In the genomic region with DNA sequence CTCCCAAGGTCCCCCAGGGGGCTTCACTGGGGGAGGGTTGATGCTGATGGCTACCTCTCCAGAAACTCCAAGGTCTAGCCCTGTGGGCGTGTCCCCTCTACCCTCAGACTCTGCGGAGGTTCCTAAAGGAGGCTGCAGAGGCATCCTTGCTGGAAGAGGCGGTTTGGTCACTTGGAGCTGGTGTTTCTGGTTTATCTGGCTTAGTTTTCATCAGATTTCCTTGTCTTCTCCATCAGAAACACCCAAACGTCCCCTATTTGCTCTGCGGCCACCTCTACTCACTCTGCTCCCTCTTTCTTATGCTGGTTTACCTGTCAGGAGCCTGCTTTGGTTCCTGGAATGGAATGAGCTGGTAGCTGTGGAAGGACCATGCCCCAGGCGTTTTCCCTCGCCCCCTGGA, we compare ENCODE assay signal across 21 cellular contexts. TPM values are rescaled to one million over a fixed set of nuclear protein-coding genes. Genes with fewer than 3 reads are reported as not detected.
DNase-seq lines count a peak whose midpoint lies in the region; ATAC-seq and TF ChIP-seq lines count a peak whose summit lies in the region.
"Had no signal": no experiment of that assay in that cellular context is flagged by ENCODE, and none has a peak within 500 bp of the region (broad histone marks: within the 10 kb centered on the region; RNA-seq: fewer than 3 reads in every experiment).

No MANE protein-coding gene starts in this region.

- no peak for ATAC-seq in psoas muscle
- ATAC-seq: Right ventricle myocardium inferior had no signal

- peaks cover 28% of the 10 kb centered on the region for H3K4me1 Mint-ChIP-seq in MCF 10A (ENCODE audit: insufficient read depth, unreplicated experiment)
- H3K4me1 Mint-ChIP-seq in activated CD4-positive, alpha-beta T cell treated with anti-CD3 and anti-CD28 coated beads, Interleukin-2, amount 10 ng/mL, durations not matched to agents 7 days and 5 days: peaks cover 3% of the 10 kb centered on the region

- TF ChIP-seq POLR2A in breast epithelium (IDR thresholded peaks at IDR 0.05) (no peak), esophagus squamous epithelium (IDR thresholded peaks at IDR 0.05) (peak in 1 of 4 donors; percentile 33), vagina (IDR thresholded peaks at IDR 0.05) (no peak)

- POLR2A ChIA-PET in MCF 10A (lab: Yijun Ruan, JAX): interaction anchor here (0.7 to 46.7 kb wide), 4 partner anchors 5 to 67 kb away, joined by 3 to 3819 read pairs (median 1911); partner anchors contain the start of gene PKP1
- POLR2A ChIA-PET in activated CD4-positive, alpha-beta T cell treated with anti-CD3 and anti-CD28 coated beads, Interleukin-2, amount 10 ng/mL, durations not matched to agents 7 days and 5 days (lab: Charles Lee): no interaction called here

- CTCF ChIA-PET in MCF 10A (lab: Yijun Ruan, JAX): interaction anchor here (1.1 to 14.2 kb wide), 8 partner anchors 8 to 76 kb away, joined by 3 to 415 read pairs (median 51); no protein-coding TSS in a partner anchor
- CTCF ChIA-PET in activated CD4-positive, alpha-beta T cell treated with anti-CD3 and anti-CD28 coated beads, Interleukin-2, amount 10 ng/mL, durations not matched to agents 7 days and 5 days (lab: Charles Lee): no interaction called here

- BruUV-seq in MCF 10A (replicated peaks; lab: Mats Ljungman, UMichigan): no TSS peak

- H3K4me3 Mint-ChIP-seq in MCF 10A (ENCODE audit: unreplicated experiment): no peak overlapping the region
- H3K4me3 Mint-ChIP-seq in activated CD4-positive, alpha-beta T cell treated with anti-CD3 and anti-CD28 coated beads, Interleukin-2, amount 10 ng/mL, durations not matched to agents 7 days and 5 days: no peak overlapping the region
- H3K4me3 Mint-ChIP-seq: H9 had no signal

- H3K36me3 ChIP-seq in breast epithelium (no peaks in the 10 kb centered on the region), esophagus squamous epithelium (peaks cover 0 to 28% (median 17%) of the 10 kb centered on the region in 3 donors), psoas muscle (ENCODE audit: insufficient read depth in 1 of 2, low read depth in 1 of 2) (no peaks in the 10 kb centered on the region), vagina (no peaks in the 10 kb centered on the region)

- H3K27me3 ChIP-seq in breast epithelium: peaks cover 0 to 4% of the 10 kb centered on the region in 2 donors
- H3K27me3 ChIP-seq in esophagus squamous epithelium: peaks cover 0 to 44% (median 0%) of the 10 kb centered on the region in 4 donors
- peaks cover 0 to 35% (median 10%) of the 10 kb centered on the region in 3 donors for H3K27me3 ChIP-seq in psoas muscle (ENCODE audit: insufficient read depth in 3 of 3, low read length in 2 of 3)
- H3K27me3 ChIP-seq in vagina: no peaks in the 10 kb centered on the region

- peaks cover 0 to 11% of the 10 kb centered on the region in 2 donors for H3K4me1 ChIP-seq in breast epithelium
- peaks cover 6 to 71% (median 10%) of the 10 kb centered on the region in 3 donors for H3K4me1 ChIP-seq in esophagus squamous epithelium
- H3K4me1 ChIP-seq in psoas muscle: no peaks in the 10 kb centered on the region
- peaks cover 24% of the 10 kb centered on the region for H3K4me1 ChIP-seq in vagina
- H3K4me1 ChIP-seq: Caco-2 had no signal

- H3K27ac ChIP-seq in breast epithelium (peak overlapping the region; percentile 82 to 86), esophagus squamous epithelium (peak overlapping the region; percentile 82 to 97 (median 96)), psoas muscle (no peak overlapping the region), vagina (peak overlapping the region; percentile 87)

- intact Hi-C loops in breast epithelium (cut with DNase I; ENCODE audit: low total_unique reads): no loop called here
- intact Hi-C loops in MCF 10A (cut with micrococcal nuclease): no loop called here
- intact Hi-C loops in esophagus squamous epithelium (cut with DNase I): no loop called here
- intact Hi-C loops in psoas muscle (cut with DNase I): no loop called here
- intact Hi-C loops in vagina (cut with DNase I): no loop called here

- H3K4me3 ChIP-seq in breast epithelium (peak overlapping the region in 2 of 3 donors; percentile 57 to 70), esophagus squamous epithelium (peak overlapping the region; percentile 54 to 79 (median 70)), psoas muscle (peak overlapping the region; percentile 15), vagina (peak overlapping the region in 1 of 2 donors; percentile 55)

- H3K36me3 Mint-ChIP-seq in MCF 10A (ENCODE audit: insufficient read depth, unreplicated experiment): no peaks in the 10 kb centered on the region
- H3K36me3 Mint-ChIP-seq in activated CD4-positive, alpha-beta T cell treated with anti-CD3 and anti-CD28 coated beads, Interleukin-2, amount 10 ng/mL, durations not matched to agents 7 days and 5 days (ENCODE audit: low read depth): no peaks in the 10 kb centered on the region

- no peak overlapping the region for H3K27ac Mint-ChIP-seq in MCF 10A (ENCODE audit: low read depth, unreplicated experiment)
- no peak overlapping the region for H3K27ac Mint-ChIP-seq in activated CD4-positive, alpha-beta T cell treated with anti-CD3 and anti-CD28 coated beads, Interleukin-2, amount 10 ng/mL, durations not matched to agents 7 days and 5 days
- H3K27ac Mint-ChIP-seq: CD14-positive monocyte, H9 had no signal

- no peaks in the 10 kb centered on the region for H3K9me3 Mint-ChIP-seq in MCF 10A (ENCODE audit: unreplicated experiment)
- H3K9me3 Mint-ChIP-seq in activated CD4-positive, alpha-beta T cell treated with anti-CD3 and anti-CD28 coated beads, Interleukin-2, amount 10 ng/mL, durations not matched to agents 7 days and 5 days: no peaks in the 10 kb centered on the region
- H3K9me3 Mint-ChIP-seq: H9 had no signal

- no peaks in the 10 kb centered on the region for H3K27me3 Mint-ChIP-seq in MCF 10A (ENCODE audit: insufficient read depth, unreplicated experiment)
- H3K27me3 Mint-ChIP-seq in activated CD4-positive, alpha-beta T cell treated with anti-CD3 and anti-CD28 coated beads, Interleukin-2, amount 10 ng/mL, durations not matched to agents 7 days and 5 days: peaks cover 53% of the 10 kb centered on the region

- WGBS in esophagus squamous epithelium, 2 donors: 37 to 38% methylated on average over 7 of the region's 7 CpGs
- 87 to 93% (median 88%) methylated on average over 7 of the region's 7 CpGs for WGBS in psoas muscle, 3 donors

- no peak for DNase-seq in breast epithelium (ENCODE audit: low spot score in 2 of 2)
- no peak for DNase-seq in MCF 10A (ENCODE audit: unreplicated experiment)
- no peak for DNase-seq in esophagus squamous epithelium (lab: John Stamatoyannopoulos, UW)
- DNase-seq in psoas muscle: no peak
- no peak for DNase-seq in vagina (ENCODE audit: extremely low spot score in 2 of 2)
- DNase-seq in NAMALWA (ENCODE audit: low spot score): no peak
- DNase-seq in activated CD4-positive, alpha-beta T cell treated with anti-CD3 and anti-CD28 coated beads, Interleukin-2, amount 10 ng/mL, durations not matched to agents 7 days and 5 days: no peak
- DNase-seq in DMS153 treated with DMSO at 0.1 percent for 48 hours (lab: John Stamatoyannopoulos, UW; ENCODE audit: unreplicated experiment): no peak
- DNase-seq: 8988T, Caco-2, DMS53, H9, Kasumi-1, MV-4-11, NCI-H1436 treated with DMSO at 0.1 percent for 48 hours, NCI-H2081 treated with DMSO at 0.1 percent for 48 hours, NCI-H2227 treated with DMSO at 0.1 percent for 48 hours, NCI-H526 had no signal

- no peaks in the 10 kb centered on the region for H3K9me3 ChIP-seq in breast epithelium
- H3K9me3 ChIP-seq in esophagus squamous epithelium: no peaks in the 10 kb centered on the region
- H3K9me3 ChIP-seq in psoas muscle: no peaks in the 10 kb centered on the region
- no peaks in the 10 kb centered on the region for H3K9me3 ChIP-seq in vagina
- H3K9me3 ChIP-seq: Caco-2 had no signal

- no peak for TF ChIP-seq CTCF in breast epithelium (IDR thresholded peaks at IDR 0.05)
- TF ChIP-seq CTCF in MCF 10A (IDR thresholded peaks at IDR 0.05; ENCODE audit: unreplicated experiment): no peak
- TF ChIP-seq CTCF in esophagus squamous epithelium (IDR thresholded peaks at IDR 0.05): no peak
- no peak for TF ChIP-seq CTCF in psoas muscle (IDR thresholded peaks at IDR 0.05)
- TF ChIP-seq CTCF in vagina (IDR thresholded peaks at IDR 0.05): no peak

RNA-seq across cellular contexts. Expression of gene PKP1, which starts 2.5 kb away (rescaled TPM):
- total RNA-seq in breast epithelium (10 to 100 TPM in 2 of 3 donors, under 1 TPM in 1; 0.96 to 22.5 (median 12.1) TPM), MCF 10A (2022) (0.30 and 0.32 TPM in 2 replicates), esophagus squamous epithelium (100 to 1,000 TPM; 263 to 706 (median 410) TPM), psoas muscle (1 to 10 TPM; 1.2 to 6.7 (median 3.3) TPM), vagina (409 TPM)
- polyA plus RNA-seq in psoas muscle: 1 to 10 TPM in 2 of 3 donors, under 1 TPM in 1; 0.32 to 2.7 (median 2.4) TPM
- total RNA-seq in activated CD4-positive, alpha-beta T cell treated with anti-CD3 and anti-CD28 coated beads, Interleukin-2, amount 10 ng/mL, durations not matched to agents 7 days and 5 days: not detected
- total RNA-seq: Caco-2, OCI-LY7 had no signal
- polyA plus RNA-seq: CD14-positive monocyte had no signal

Comparison
In these comparisons a context has a peak if more than half of its experiments do, and no peak if none do; other contexts are left out.
1. RNA of gene PKP1, which starts 2.5 kb away (total RNA-seq): 263 to 706 TPM in esophagus squamous epithelium and 409 TPM in vagina (single experiment); 0.96 to 22.5 TPM in breast epithelium, 1.2 to 6.7 TPM in psoas muscle, 0.30 to 0.32 TPM in MCF 10A and not detected in activated CD4-positive, alpha-beta T cell treated with anti-CD3 and anti-CD28 coated beads, Interleukin-2, amount 10 ng/mL, durations not matched to agents 7 days and 5 days; every median in the first group is over 10 times any median in the second.